ENCODE assay signal across 17 cellular contexts in genomic region chr18:79368681-79369080, GRCh38. TPM values are rescaled to one million over a fixed set of nuclear protein-coding genes. Genes with fewer than 3 reads are reported as not detected.
DNase-seq lines count a peak whose midpoint lies in the region; ATAC-seq and TF ChIP-seq lines count a peak whose summit lies in the region.
"Had no signal": no experiment of that assay in that cellular context is flagged by ENCODE, and none has a peak within 500 bp of the region (broad histone marks: within the 10 kb centered on the region; RNA-seq: fewer than 3 reads in every experiment).

No MANE protein-coding gene starts in this region.

- no peak overlapping the region for H3K4me2 ChIP-seq in neural progenitor cell

- CTCF ChIA-PET in activated CD4-positive, alpha-beta T cell treated with anti-CD3 and anti-CD28 coated beads, Interleukin-2, amount 10 ng/mL, durations not matched to agents 7 days and 5 days (lab: Charles Lee) = interaction anchor here (0.8 to 1.3 kb wide), 2 partner anchors 9 to 10 kb away, joined by 3 to 4 read pairs; no protein-coding TSS in a partner anchor

- no peaks in the 10 kb centered on the region for H3K79me2 ChIP-seq in neural progenitor cell (ENCODE audit: low read depth)

- POLR2A ChIA-PET in activated CD4-positive, alpha-beta T cell treated with anti-CD3 and anti-CD28 coated beads, Interleukin-2, amount 10 ng/mL, durations not matched to agents 7 days and 5 days (lab: Charles Lee) = no interaction called here

- H3K36me3 ChIP-seq in neural progenitor cell = no peaks in the 10 kb centered on the region
- H3K36me3 ChIP-seq: colonic mucosa, HAP-1 had no signal

- peaks cover 11% of the 10 kb centered on the region for H3K36me3 Mint-ChIP-seq in activated CD4-positive, alpha-beta T cell treated with anti-CD3 and anti-CD28 coated beads, Interleukin-2, amount 10 ng/mL, durations not matched to agents 7 days and 5 days (ENCODE audit: low read depth)
- peaks cover 6% of the 10 kb centered on the region for H3K36me3 Mint-ChIP-seq in activated naive CD8-positive, alpha-beta T cell treated with anti-CD3 and anti-CD28 coated beads, Interleukin-2, amount 50 U/mL, for 24 hours (ENCODE audit: low read depth)
- peaks cover 25% of the 10 kb centered on the region for H3K36me3 Mint-ChIP-seq in neural progenitor cell

- no peak for TF ChIP-seq CTCF in neural progenitor cell (IDR thresholded peaks at IDR 0.05)
- no peak for TF ChIP-seq CTCF in omental fat pad (IDR thresholded peaks at IDR 0.05)

- H3F3A ChIP-seq in neural progenitor cell (ENCODE audit: low read depth) = no peaks in the 10 kb centered on the region

- no peak overlapping the region for H2AFZ ChIP-seq in neural progenitor cell (replicated peaks)

- no peaks in the 10 kb centered on the region for H4K20me1 ChIP-seq in neural progenitor cell (ENCODE audit: low read depth)

- peak; percentile 25 for DNase-seq in activated CD4-positive, alpha-beta T cell treated with anti-CD3 and anti-CD28 coated beads, Interleukin-2, amount 10 ng/mL, durations not matched to agents 7 days and 5 days
- no peak for DNase-seq in activated CD4-positive, alpha-beta T cell treated with anti-CD3 and anti-CD28 coated beads, Interleukin-2, amount 50 U/mL, for 1 hour
- peak; percentile 55 for DNase-seq in KBM-7
- no peak for DNase-seq in activated naive CD8-positive, alpha-beta T cell treated with anti-CD3 and anti-CD28 coated beads, Interleukin-2, amount 50 U/mL, for 24 hours
- DNase-seq in neural progenitor cell (ENCODE audit: low spot score) = no peak
- DNase-seq in T-helper 1 cell = no peak
- no peak for DNase-seq in omental fat pad (ENCODE audit: low spot score)
- DNase-seq: activated T-cell treated with anti-CD3 and anti-CD28 coated beads, Interleukin-2, amount 50 U/mL, for 1 hour; colonic mucosa; mammary epithelial cell; NCI-H187 treated with DMSO at 0.1 percent for 48 hours; NCI-H510A treated with DMSO at 0.1 percent for 48 hours; posterior cingulate gyrus had no signal

- H3K9ac ChIP-seq in neural progenitor cell = no peak overlapping the region

- no peak for ATAC-seq in activated naive CD8-positive, alpha-beta T cell treated with anti-CD3 and anti-CD28 coated beads, Interleukin-2, amount 50 U/mL, for 24 hours
- no peak for ATAC-seq in HG03039 (IDR thresholded peaks at IDR 0.05; ENCODE audit: unreplicated experiment)
- no peak for ATAC-seq in omental fat pad (ENCODE audit: low FRiP score)

- H3K4me3 ChIP-seq in neural progenitor cell = no peak overlapping the region
- H3K4me3 ChIP-seq: colonic mucosa, HAP-1 had no signal

- in situ Hi-C loops in KBM-7 (cut with MboI; ENCODE audit: low pct_unique_long_range_greater_than_20kb, low sequenced_read_pairs) = no loop called here

- no peaks in the 10 kb centered on the region for H3K27me3 ChIP-seq in neural progenitor cell
- H3K27me3 ChIP-seq: colonic mucosa had no signal

- no peaks in the 10 kb centered on the region for H3K9me3 Mint-ChIP-seq in activated CD4-positive, alpha-beta T cell treated with anti-CD3 and anti-CD28 coated beads, Interleukin-2, amount 10 ng/mL, durations not matched to agents 7 days and 5 days
- H3K9me3 Mint-ChIP-seq in activated naive CD8-positive, alpha-beta T cell treated with anti-CD3 and anti-CD28 coated beads, Interleukin-2, amount 50 U/mL, for 24 hours = no peaks in the 10 kb centered on the region
- no peaks in the 10 kb centered on the region for H3K9me3 Mint-ChIP-seq in neural progenitor cell
- H3K9me3 Mint-ChIP-seq: activated naive CD4-positive, alpha-beta T cell treated with anti-CD3 and anti-CD28 coated beads, Interleukin-2, amount 50 U/mL, for 24 hours had no signal

- H3K4me3 Mint-ChIP-seq in activated CD4-positive, alpha-beta T cell treated with anti-CD3 and anti-CD28 coated beads, Interleukin-2, amount 10 ng/mL, durations not matched to agents 7 days and 5 days = no peak overlapping the region
- H3K4me3 Mint-ChIP-seq in activated naive CD8-positive, alpha-beta T cell treated with anti-CD3 and anti-CD28 coated beads, Interleukin-2, amount 50 U/mL, for 24 hours = no peak overlapping the region
- H3K4me3 Mint-ChIP-seq in neural progenitor cell = no peak overlapping the region
- H3K4me3 Mint-ChIP-seq: activated naive CD4-positive, alpha-beta T cell treated with anti-CD3 and anti-CD28 coated beads, Interleukin-2, amount 50 U/mL, for 24 hours had no signal

- H3K27ac ChIP-seq in neural progenitor cell = no peak overlapping the region
- H3K27ac ChIP-seq: C4-2B, colonic mucosa had no signal

- H3K4me1 Mint-ChIP-seq in activated CD4-positive, alpha-beta T cell treated with anti-CD3 and anti-CD28 coated beads, Interleukin-2, amount 10 ng/mL, durations not matched to agents 7 days and 5 days = peaks cover 27% of the 10 kb centered on the region
- H3K4me1 Mint-ChIP-seq in activated naive CD8-positive, alpha-beta T cell treated with anti-CD3 and anti-CD28 coated beads, Interleukin-2, amount 50 U/mL, for 24 hours = peaks cover 29% of the 10 kb centered on the region
- H3K4me1 Mint-ChIP-seq in neural progenitor cell = peaks cover 3% of the 10 kb centered on the region

- H3K27me3 Mint-ChIP-seq in activated CD4-positive, alpha-beta T cell treated with anti-CD3 and anti-CD28 coated beads, Interleukin-2, amount 10 ng/mL, durations not matched to agents 7 days and 5 days = no peaks in the 10 kb centered on the region
- no peaks in the 10 kb centered on the region for H3K27me3 Mint-ChIP-seq in activated naive CD8-positive, alpha-beta T cell treated with anti-CD3 and anti-CD28 coated beads, Interleukin-2, amount 50 U/mL, for 24 hours
- no peaks in the 10 kb centered on the region for H3K27me3 Mint-ChIP-seq in neural progenitor cell (ENCODE audit: insufficient read depth, low read depth)
- H3K27me3 Mint-ChIP-seq: activated naive CD4-positive, alpha-beta T cell treated with anti-CD3 and anti-CD28 coated beads, Interleukin-2, amount 50 U/mL, for 24 hours had no signal

- H3K4me1 ChIP-seq in neural progenitor cell = no peaks in the 10 kb centered on the region
- H3K4me1 ChIP-seq: colonic mucosa had no signal

- no peaks in the 10 kb centered on the region for H3K9me3 ChIP-seq in neural progenitor cell (ENCODE audit: low read depth)
- H3K9me3 ChIP-seq: colonic mucosa, HAP-1 had no signal

- H3K27ac Mint-ChIP-seq in activated CD4-positive, alpha-beta T cell treated with anti-CD3 and anti-CD28 coated beads, Interleukin-2, amount 10 ng/mL, durations not matched to agents 7 days and 5 days = peak overlapping the region; percentile 71
- H3K27ac Mint-ChIP-seq in activated naive CD8-positive, alpha-beta T cell treated with anti-CD3 and anti-CD28 coated beads, Interleukin-2, amount 50 U/mL, for 24 hours = peak overlapping the region; percentile 18
- H3K27ac Mint-ChIP-seq in neural progenitor cell = peak overlapping the region; percentile 65
- H3K27ac Mint-ChIP-seq: activated naive CD4-positive, alpha-beta T cell treated with anti-CD3 and anti-CD28 coated beads, Interleukin-2, amount 50 U/mL, for 24 hours had no signal

RNA-seq across cellular contexts. Expression of gene NFATC1, which starts 27.0 kb away (rescaled TPM):
- total RNA-seq in activated CD4-positive, alpha-beta T cell treated with anti-CD3 and anti-CD28 coated beads, Interleukin-2, amount 10 ng/mL, durations not matched to agents 7 days and 5 days = 10 to 100 TPM; 36.9 to 37.1 TPM
- total RNA-seq in neural progenitor cell (ENCODE audit: low replicate concordance) (2.2 and 2.3 TPM in 2 replicates), omental fat pad (10 to 100 TPM; 10.7 to 57.4 (median 19.1) TPM)

Comparison
In these comparisons a context has a peak if more than half of its experiments do, and no peak if none do; other contexts are left out.
1. DNase-seq: peak in activated CD4-positive, alpha-beta T cell treated with anti-CD3 and anti-CD28 coated beads, Interleukin-2, amount 10 ng/mL, durations not matched to agents 7 days and 5 days (single experiment) and KBM-7 (single experiment); none in activated CD4-positive, alpha-beta T cell treated with anti-CD3 and anti-CD28 coated beads, Interleukin-2, amount 50 U/mL, for 1 hour (single experiment), activated naive CD8-positive, alpha-beta T cell treated with anti-CD3 and anti-CD28 coated beads, Interleukin-2, amount 50 U/mL, for 24 hours (single experiment), neural progenitor cell (single experiment), T-helper 1 cell (0 of 5) and omental fat pad (single experiment).
2. H3K27ac Mint-ChIP-seq: peak in every context shown above with its lines; median percentile 71 in activated CD4-positive, alpha-beta T cell treated with anti-CD3 and anti-CD28 coated beads, Interleukin-2, amount 10 ng/mL, durations not matched to agents 7 days and 5 days; 65 in neural progenitor cell; 18 in activated naive CD8-positive, alpha-beta T cell treated with anti-CD3 and anti-CD28 coated beads, Interleukin-2, amount 50 U/mL, for 24 hours.